In genomic region chr4:187118166-187118565, GRCh38 we compare ENCODE assay signal across 33 cellular contexts.
"Had no signal": no experiment of that assay in that cellular context is flagged by ENCODE, and none has a peak within 500 bp of the region (broad histone marks: within the 10 kb centered on the region; RNA-seq: fewer than 3 reads in every experiment).

No MANE protein-coding gene starts in this region.

- H3K27ac ChIP-seq: adrenal gland, cardiac muscle cell, VCaP had no signal

- H3K9me3 ChIP-seq: adrenal gland had no signal

- H3K27me3 ChIP-seq: adrenal gland, cardiac muscle cell had no signal

- H3K36me3 ChIP-seq: adrenal gland, cardiac muscle cell had no signal

- H3K4me3 ChIP-seq: adrenal gland, cardiac muscle cell had no signal

- DNase-seq: activated B cell treated with CpG ODN at 0.5 μM for 24 hours; activated CD4-positive, alpha-beta memory T cell treated with anti-CD3 and anti-CD28 coated beads for 36 hours; activated CD4-positive, alpha-beta T cell treated with anti-CD3 and anti-CD28 coated beads for 4 hours; activated CD4-positive, alpha-beta T cell treated with anti-CD3 and anti-CD28 coated beads, Interleukin-2, amount 10 ng/mL, durations not matched to agents 24 days and 14 days; activated CD4-positive, alpha-beta T cell treated with anti-CD3 and anti-CD28 coated beads, Interleukin-2, amount 50 U/mL, for 1 hour; activated CD4-positive, alpha-beta T cell treated with anti-CD3 and anti-CD28 coated beads, Interleukin-2, amount 50 U/mL, for 4 hours; activated CD4-positive, CD25-positive, alpha-beta regulatory T cell treated with anti-CD3 and anti-CD28 coated beads, Interleukin-2, amount 50 U/mL, for 72 hours; activated CD8-positive, alpha-beta memory T cell treated with anti-CD3 and anti-CD28 coated beads, Interleukin-2, amount 50 U/mL, for 4 hours; activated CD8-positive, alpha-beta T cell treated with anti-CD3 and anti-CD28 coated beads for 36 hours; activated effector memory CD4-positive, alpha-beta T cell treated with anti-CD3 and anti-CD28 coated beads, Interleukin-2, amount 50 U/mL, for 16 hours; activated gamma-delta T cell treated with Interleukin-2 at 50 U/mL for 16 hours; activated naive CD4-positive, alpha-beta T cell; activated naive CD4-positive, alpha-beta T cell treated with anti-CD3 and anti-CD28 coated beads for 36 hours; activated naive CD4-positive, alpha-beta T cell treated with anti-CD3 and anti-CD28 coated beads, Interleukin-2, amount 50 U/mL, for 16 hours; activated naive CD8-positive, alpha-beta T cell treated with anti-CD3 and anti-CD28 coated beads for 36 hours; activated T-cell treated with anti-CD3 and anti-CD28 coated beads for 4 hours; activated T-cell treated with anti-CD3 and anti-CD28 coated beads, Interleukin-2, amount 50 U/mL, for 1 hour; activated T-cell treated with anti-CD3 and anti-CD28 coated beads, Interleukin-2, amount 50 U/mL, for 4 hours; activated T-cell treated with anti-CD3 and anti-CD28 coated beads, Interleukin-2, amount 50 U/mL, for 72 hours; adrenal gland; amniotic stem cell; aorta; caudate nucleus; cerebellar nuclear complex; T-helper 1 cell; T-helper 2 cell; T-helper 9 cell had no signal

- FAIRE-seq: bronchial epithelial cell, TTC549 had no signal

- ATAC-seq: activated CD8-positive, alpha-beta T cell treated with anti-CD3 and anti-CD28 coated beads for 36 hours; activated naive CD4-positive, alpha-beta T cell treated with anti-CD3 and anti-CD28 coated beads, Interleukin-2, amount 50 U/mL, for 72 hours; activated T-cell treated with anti-CD3 and anti-CD28 coated beads, Interleukin-2, amount 50 U/mL, for 4 hours; activated T-cell treated with anti-CD3 and anti-CD28 coated beads, Interleukin-2, amount 50 U/mL, for 72 hours; activated T-helper 17 cell treated with anti-CD3 and anti-CD28 coated beads, Interleukin-2, amount 50 U/mL, for 72 hours had no signal

- H3K4me1 ChIP-seq: adrenal gland had no signal
